Comparison of ENCODE assay signal across 8 cellular contexts in genomic region chr10:80443531-80443974, GRCh38. TPM values are rescaled to one million over a fixed set of nuclear protein-coding genes. Genes with fewer than 3 reads are reported as not detected.
A peak's percentile ranks its signal among the peaks of the same experiment; 100 is the strongest.
DNase-seq lines count a peak whose midpoint lies in the region; ATAC-seq and TF ChIP-seq lines count a peak whose summit lies in the region.

No MANE protein-coding gene starts in this region.

- no peak overlapping the region for H3K27ac ChIP-seq in thoracic aorta

- ATAC-seq in Right ventricle myocardium superior (ENCODE audit: poor library complexity) (peak; percentile 83), HG03521 (IDR thresholded peaks at IDR 0.05; ENCODE audit: unreplicated experiment) (peak; percentile 56), thoracic aorta (ENCODE audit: insufficient number of reproducible peaks, low FRiP score, low read depth) (no peak)

- peak overlapping the region; percentile 28 for H3K4me3 Mint-ChIP-seq in T-helper 2 cell treated with Interferon-gamma antibody and Interleukin-4, amounts not matched to agents 5 μg/mL and 100 μg/mL, for 36 hours
- peak overlapping the region; percentile 63 for H3K4me3 Mint-ChIP-seq in glutamatergic neuron (ENCODE audit: unreplicated experiment)

- peak; percentile 50 for DNase-seq in Right ventricle myocardium superior
- no peak for DNase-seq in cardiac septum (ENCODE audit: low spot score)
- DNase-seq in T-helper 2 cell treated with Interferon-gamma antibody and Interleukin-4, amounts not matched to agents 5 μg/mL and 100 μg/mL, for 36 hours (ENCODE audit: low spot score) = no peak
- peak; percentile 59 for DNase-seq in glutamatergic neuron
- no peak for DNase-seq in thoracic aorta (ENCODE audit: low spot score)
- no peak for DNase-seq in activated effector memory CD4-positive, alpha-beta T cell treated with anti-CD3 and anti-CD28 coated beads, Interleukin-2, amount 50 U/mL, for 16 hours
- no peak for DNase-seq in activated CD4-positive, CD25-positive, alpha-beta regulatory T cell (lab: John Stamatoyannopoulos, UW)

- H3K4me3 ChIP-seq in thoracic aorta = no peak overlapping the region

- no peaks in the 10 kb centered on the region for H3K9me3 Mint-ChIP-seq in T-helper 2 cell treated with Interferon-gamma antibody and Interleukin-4, amounts not matched to agents 5 μg/mL and 100 μg/mL, for 36 hours
- H3K9me3 Mint-ChIP-seq in glutamatergic neuron (ENCODE audit: unreplicated experiment) = peaks cover 12% of the 10 kb centered on the region

- H3K27ac Mint-ChIP-seq in T-helper 2 cell treated with Interferon-gamma antibody and Interleukin-4, amounts not matched to agents 5 μg/mL and 100 μg/mL, for 36 hours = peak overlapping the region; percentile 81
- peak overlapping the region; percentile 83 for H3K27ac Mint-ChIP-seq in glutamatergic neuron (ENCODE audit: unreplicated experiment)

- intact Hi-C loops in Right ventricle myocardium superior (cut with DNase I) (loop anchor here (5.0 to 10.0 kb wide), 3 partner anchors 56 to 481 kb away; no protein-coding TSS in a partner anchor), cardiac septum (cut with DNase I) (loop anchor here (10.0 kb wide), 2 partner anchors 59 to 481 kb away; no protein-coding TSS in a partner anchor)

- no peaks in the 10 kb centered on the region for H3K36me3 Mint-ChIP-seq in T-helper 2 cell treated with Interferon-gamma antibody and Interleukin-4, amounts not matched to agents 5 μg/mL and 100 μg/mL, for 36 hours (ENCODE audit: low read depth)
- H3K36me3 Mint-ChIP-seq in glutamatergic neuron (ENCODE audit: unreplicated experiment) = peaks cover 5% of the 10 kb centered on the region

- H3K4me1 ChIP-seq in thoracic aorta (ENCODE audit: control insufficient read depth in 1 of 2, low read depth in 2 of 2) = peaks cover 0 to 15% of the 10 kb centered on the region in 2 donors

- H3K4me1 Mint-ChIP-seq in T-helper 2 cell treated with Interferon-gamma antibody and Interleukin-4, amounts not matched to agents 5 μg/mL and 100 μg/mL, for 36 hours (ENCODE audit: low read depth) = peaks cover 29% of the 10 kb centered on the region
- H3K4me1 Mint-ChIP-seq in glutamatergic neuron (ENCODE audit: low read depth, unreplicated experiment) = peaks cover 30% of the 10 kb centered on the region

- no peaks in the 10 kb centered on the region for H3K9me3 ChIP-seq in thoracic aorta

- TF ChIP-seq CTCF in glutamatergic neuron (IDR thresholded peaks at IDR 0.05; ENCODE audit: partially characterized antibody, unreplicated experiment) = peak; percentile 19
- TF ChIP-seq CTCF in thoracic aorta (IDR thresholded peaks at IDR 0.05) = peak; percentile 28

- H3K27me3 Mint-ChIP-seq in T-helper 2 cell treated with Interferon-gamma antibody and Interleukin-4, amounts not matched to agents 5 μg/mL and 100 μg/mL, for 36 hours (ENCODE audit: low read depth) = peaks cover 22% of the 10 kb centered on the region
- peaks cover 9% of the 10 kb centered on the region for H3K27me3 Mint-ChIP-seq in glutamatergic neuron (ENCODE audit: unreplicated experiment)

- no peaks in the 10 kb centered on the region for H3K36me3 ChIP-seq in thoracic aorta

- no peaks in the 10 kb centered on the region for H3K27me3 ChIP-seq in thoracic aorta (replicated peaks; ENCODE audit: insufficient read depth)

RNA-seq across cellular contexts. Expression of gene TSPAN14, which starts 10.6 kb away (rescaled TPM):
- 36.6 TPM for total RNA-seq in Right ventricle myocardium superior
- total RNA-seq in cardiac septum = 20.1 TPM
- 141 TPM for total RNA-seq in glutamatergic neuron (ENCODE audit: unreplicated experiment)
- total RNA-seq in thoracic aorta = 10 to 100 TPM; 38.2 to 40.1 TPM

RNA-seq across cellular contexts. Expression of gene PRXL2A, which starts 35.2 kb away (rescaled TPM):
- total RNA-seq in Right ventricle myocardium superior (110 TPM), cardiac septum (54.3 TPM), glutamatergic neuron (ENCODE audit: unreplicated experiment) (164 TPM), thoracic aorta (10 to 100 TPM; 23.5 to 24.1 TPM)

Comparison
In these comparisons a context has a peak if more than half of its experiments do, and no peak if none do; other contexts are left out.
1. DNase-seq: peak in Right ventricle myocardium superior (single experiment) and glutamatergic neuron (single experiment); none in cardiac septum (single experiment), T-helper 2 cell treated with Interferon-gamma antibody and Interleukin-4, amounts not matched to agents 5 μg/mL and 100 μg/mL, for 36 hours (single experiment), thoracic aorta (single experiment), activated effector memory CD4-positive, alpha-beta T cell treated with anti-CD3 and anti-CD28 coated beads, Interleukin-2, amount 50 U/mL, for 16 hours (single experiment) and activated CD4-positive, CD25-positive, alpha-beta regulatory T cell (0 of 4).